Comparison of ENCODE assay signal across 2 cellular contexts in the genomic region with DNA sequence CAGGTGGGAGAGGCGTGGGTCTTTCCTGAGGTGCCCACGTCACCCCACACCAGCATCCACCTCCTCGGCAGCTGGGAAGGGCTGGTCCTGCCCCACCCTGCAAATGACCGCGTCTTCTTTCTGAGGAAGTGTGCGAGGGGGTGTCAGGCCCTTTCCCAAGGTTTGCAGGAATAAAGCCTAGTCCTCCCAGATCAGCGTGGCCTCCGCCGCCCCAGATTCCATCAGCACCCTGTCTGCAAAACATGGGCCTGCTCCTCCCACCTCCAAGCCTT.
TF ChIP-seq lines count a peak whose summit lies in the region.

No MANE protein-coding gene starts in this region.

TF ChIP-seq in liver, 16 proteins besides CTCF, POLR2A, EP300 and RAD21:
- TF ChIP-seq, protein P1, sequence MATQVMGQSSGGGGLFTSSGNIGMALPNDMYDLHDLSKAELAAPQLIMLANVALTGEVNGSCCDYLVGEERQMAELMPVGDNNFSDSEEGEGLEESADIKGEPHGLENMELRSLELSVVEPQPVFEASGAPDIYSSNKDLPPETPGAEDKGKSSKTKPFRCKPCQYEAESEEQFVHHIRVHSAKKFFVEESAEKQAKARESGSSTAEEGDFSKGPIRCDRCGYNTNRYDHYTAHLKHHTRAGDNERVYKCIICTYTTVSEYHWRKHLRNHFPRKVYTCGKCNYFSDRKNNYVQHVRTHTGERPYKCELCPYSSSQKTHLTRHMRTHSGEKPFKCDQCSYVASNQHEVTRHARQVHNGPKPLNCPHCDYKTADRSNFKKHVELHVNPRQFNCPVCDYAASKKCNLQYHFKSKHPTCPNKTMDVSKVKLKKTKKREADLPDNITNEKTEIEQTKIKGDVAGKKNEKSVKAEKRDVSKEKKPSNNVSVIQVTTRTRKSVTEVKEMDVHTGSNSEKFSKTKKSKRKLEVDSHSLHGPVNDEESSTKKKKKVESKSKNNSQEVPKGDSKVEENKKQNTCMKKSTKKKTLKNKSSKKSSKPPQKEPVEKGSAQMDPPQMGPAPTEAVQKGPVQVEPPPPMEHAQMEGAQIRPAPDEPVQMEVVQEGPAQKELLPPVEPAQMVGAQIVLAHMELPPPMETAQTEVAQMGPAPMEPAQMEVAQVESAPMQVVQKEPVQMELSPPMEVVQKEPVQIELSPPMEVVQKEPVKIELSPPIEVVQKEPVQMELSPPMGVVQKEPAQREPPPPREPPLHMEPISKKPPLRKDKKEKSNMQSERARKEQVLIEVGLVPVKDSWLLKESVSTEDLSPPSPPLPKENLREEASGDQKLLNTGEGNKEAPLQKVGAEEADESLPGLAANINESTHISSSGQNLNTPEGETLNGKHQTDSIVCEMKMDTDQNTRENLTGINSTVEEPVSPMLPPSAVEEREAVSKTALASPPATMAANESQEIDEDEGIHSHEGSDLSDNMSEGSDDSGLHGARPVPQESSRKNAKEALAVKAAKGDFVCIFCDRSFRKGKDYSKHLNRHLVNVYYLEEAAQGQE (IDR thresholded peaks at IDR 0.05) = no peak
- TF ChIP-seq NR2F2 (IDR thresholded peaks at IDR 0.05) (no peak), JUND (IDR thresholded peaks at IDR 0.05) (no peak), HNF4A (conservative IDR thresholded peaks at IDR 0.05) (no peak), FOXA2 (IDR thresholded peaks at IDR 0.05) (no peak), TAF1 (conservative IDR thresholded peaks at IDR 0.05) (no peak), EGR1 (IDR thresholded peaks at IDR 0.05; ENCODE audit: low read depth in 2 of 2) (no peak), RXRA (IDR thresholded peaks at IDR 0.05) (no peak), HNF4G (IDR thresholded peaks at IDR 0.05) (no peak), YY1 (IDR thresholded peaks at IDR 0.05) (no peak)

TF ChIP-seq in HepG2, 621 proteins besides CTCF, POLR2A, EP300 and RAD21:
- TF ChIP-seq ERF (CRISPR knock-in tag; IDR thresholded peaks at IDR 0.05) = no peak
- no peak for TF ChIP-seq ZNF101 (CRISPR knock-in tag; IDR thresholded peaks at IDR 0.05; ENCODE audit: borderline replicate concordance, low read depth)
- no peak for TF ChIP-seq GTF3A (CRISPR knock-in tag; conservative IDR thresholded peaks at IDR 0.05)
- no peak for TF ChIP-seq RFX1 (IDR thresholded peaks at IDR 0.05)
- TF ChIP-seq RARG (CRISPR knock-in tag; IDR thresholded peaks at IDR 0.05; ENCODE audit: low read depth) = no peak
- TF ChIP-seq MIER2 (CRISPR knock-in tag; IDR thresholded peaks at IDR 0.05) = no peak
- TF ChIP-seq ZSCAN29 (CRISPR knock-in tag; conservative IDR thresholded peaks at IDR 0.05) = no peak
- no peak for TF ChIP-seq SPEN (CRISPR knock-in tag; IDR thresholded peaks at IDR 0.05; ENCODE audit: low read depth)
- TF ChIP-seq ISL2 (CRISPR knock-in tag; IDR thresholded peaks at IDR 0.05) = no peak
- no peak for TF ChIP-seq CC2D1A (CRISPR knock-in tag; IDR thresholded peaks at IDR 0.05)
- TF ChIP-seq, protein P2, sequence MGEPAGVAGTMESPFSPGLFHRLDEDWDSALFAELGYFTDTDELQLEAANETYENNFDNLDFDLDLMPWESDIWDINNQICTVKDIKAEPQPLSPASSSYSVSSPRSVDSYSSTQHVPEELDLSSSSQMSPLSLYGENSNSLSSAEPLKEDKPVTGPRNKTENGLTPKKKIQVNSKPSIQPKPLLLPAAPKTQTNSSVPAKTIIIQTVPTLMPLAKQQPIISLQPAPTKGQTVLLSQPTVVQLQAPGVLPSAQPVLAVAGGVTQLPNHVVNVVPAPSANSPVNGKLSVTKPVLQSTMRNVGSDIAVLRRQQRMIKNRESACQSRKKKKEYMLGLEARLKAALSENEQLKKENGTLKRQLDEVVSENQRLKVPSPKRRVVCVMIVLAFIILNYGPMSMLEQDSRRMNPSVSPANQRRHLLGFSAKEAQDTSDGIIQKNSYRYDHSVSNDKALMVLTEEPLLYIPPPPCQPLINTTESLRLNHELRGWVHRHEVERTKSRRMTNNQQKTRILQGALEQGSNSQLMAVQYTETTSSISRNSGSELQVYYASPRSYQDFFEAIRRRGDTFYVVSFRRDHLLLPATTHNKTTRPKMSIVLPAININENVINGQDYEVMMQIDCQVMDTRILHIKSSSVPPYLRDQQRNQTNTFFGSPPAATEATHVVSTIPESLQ (CRISPR knock-in tag; conservative IDR thresholded peaks at IDR 0.05) = no peak
- no peak for TF ChIP-seq ZNF224 (CRISPR knock-in tag; IDR thresholded peaks at IDR 0.05)
- TF ChIP-seq KDM1A (CRISPR knock-in tag; IDR thresholded peaks at IDR 0.05) = no peak
- no peak for TF ChIP-seq PHF5A (CRISPR knock-in tag; IDR thresholded peaks at IDR 0.05; ENCODE audit: low read depth, unreplicated experiment)
